ENCODE assay signal across 10 cellular contexts in genomic region chr11:35235944-35236666, GRCh38.
DNase-seq lines count a peak whose midpoint lies in the region; ATAC-seq and TF ChIP-seq lines count a peak whose summit lies in the region.
"Had no signal": no experiment of that assay in that cellular context is flagged by ENCODE, and none has a peak within 500 bp of the region (broad histone marks: within the 10 kb centered on the region; RNA-seq: fewer than 3 reads in every experiment).

No MANE protein-coding gene starts in this region.

- no peak for TF ChIP-seq POLR2A in HCT116 (IDR thresholded peaks at IDR 0.05; ENCODE audit: borderline replicate concordance, extremely low read depth, insufficient read depth, insufficient read length)

- no peak overlapping the region for H3K4me3 Mint-ChIP-seq in neural progenitor cell

- no peak for TF ChIP-seq RAD21 in HCT116 (IDR thresholded peaks at IDR 0.05; ENCODE audit: low read depth)

- H3K4me1 ChIP-seq in HCT116 (ENCODE audit: control insufficient read depth in 1 of 2, insufficient read depth in 2 of 2, low read length in 2 of 2), result peaks cover 26 to 39% of the 10 kb centered on the region in 2 experiments
- peaks cover 19% of the 10 kb centered on the region for H3K4me1 ChIP-seq in mammary epithelial cell (ENCODE audit: insufficient read depth, low read length)
- H3K4me1 ChIP-seq in neural progenitor cell, result peaks cover 3% of the 10 kb centered on the region
- H3K4me1 ChIP-seq: tibial nerve had no signal

- POLR2A ChIA-PET in HCT116 (lab: Charles Lee), result interaction anchor here (0.9 to 1.3 kb wide), 2 partner anchors 9 to 10 kb away, joined by 3 read pairs; no protein-coding TSS in a partner anchor

- CTCF ChIA-PET in HCT116 (lab: Charles Lee) (interaction anchor here (0.7 to 1.1 kb wide), 4 partner anchors 69 to 310 kb away, joined by 3 to 4 read pairs (median 3); no protein-coding TSS in a partner anchor), mammary epithelial cell (lab: Charles Lee; ENCODE audit: low non-redundant PET) (interaction anchor here (0.6 to 0.7 kb wide), 3 partner anchors 10 to 310 kb away, joined by 3 to 4 read pairs (median 4); no protein-coding TSS in a partner anchor)

- peaks cover 10% of the 10 kb centered on the region for H3K4me1 Mint-ChIP-seq in neural progenitor cell

- no peak for TF ChIP-seq CTCF in HCT116 (IDR thresholded peaks at IDR 0.05 in 2 of 3, conservative IDR thresholded peaks at IDR 0.05 in 1 of 3; ENCODE audit: borderline replicate concordance in 1 of 3, insufficient read depth in 1 of 3, low read depth in 2 of 3, low read length in 2 of 3)
- TF ChIP-seq CTCF in mammary epithelial cell (conservative IDR thresholded peaks at IDR 0.05 in 1 of 2, IDR thresholded peaks at IDR 0.05 in 1 of 2; ENCODE audit: extremely low read depth in 1 of 2, insufficient read depth in 1 of 2, low read depth in 1 of 2, low read length in 2 of 2), result no peak
- TF ChIP-seq CTCF in neural progenitor cell (IDR thresholded peaks at IDR 0.05), result no peak

- H3K36me3 Mint-ChIP-seq in neural progenitor cell, result no peaks in the 10 kb centered on the region

- intact Hi-C loops in HCT116 (cut with micrococcal nuclease) (loop anchor here (5.0 kb wide), 2 partner anchors 99 to 156 kb away; partner anchors contain the start of gene CD44), mammary epithelial cell (cut with micrococcal nuclease) (loop anchor here (5.0 kb wide), 1 partner anchor 156 kb away; no protein-coding TSS in a partner anchor)

- no peak overlapping the region for H3K27ac Mint-ChIP-seq in neural progenitor cell

- H3K4me3 ChIP-seq in HCT116 (replicated peaks in 1 of 2; ENCODE audit: low read depth in 1 of 2, low read length in 2 of 2) (no peak overlapping the region), mammary epithelial cell (replicated peaks in 1 of 3; ENCODE audit: insufficient read depth in 1 of 3, low read depth in 2 of 3, low read length in 3 of 3) (no peak overlapping the region), neural progenitor cell (no peak overlapping the region)
- H3K4me3 ChIP-seq: tibial nerve had no signal

- BruUV-seq in HCT116 (replicated peaks; lab: Mats Ljungman, UMichigan), result no TSS peak
- BruUV-seq in mammary epithelial cell (replicated peaks; lab: Mats Ljungman, UMichigan), result no TSS peak

- H3K9ac ChIP-seq in HCT116 (ENCODE audit: low read length) (no peak overlapping the region), mammary epithelial cell (ENCODE audit: insufficient read depth, low read length) (no peak overlapping the region), neural progenitor cell (no peak overlapping the region)

- H3K79me2 ChIP-seq in HCT116 (ENCODE audit: insufficient read depth, low read length), result no peaks in the 10 kb centered on the region
- H3K79me2 ChIP-seq in mammary epithelial cell (ENCODE audit: insufficient read depth, low read length), result no peaks in the 10 kb centered on the region
- no peaks in the 10 kb centered on the region for H3K79me2 ChIP-seq in neural progenitor cell (ENCODE audit: low read depth)

- peak overlapping the region; percentile 21; the same call in 1 of the 2 replicates for H3K27ac ChIP-seq in HCT116 (ENCODE audit: low read depth, low read length)
- no peak overlapping the region for H3K27ac ChIP-seq in mammary epithelial cell (ENCODE audit: insufficient read depth, low read depth, low read length)
- no peak overlapping the region for H3K27ac ChIP-seq in neural progenitor cell
- H3K27ac ChIP-seq: tibial nerve, VCaP had no signal

- WGBS in mammary epithelial cell (ENCODE audit: low coverage, missing lambda C conversion rate), result 43% methylated on average over 4 of the region's 4 CpGs

- no peaks in the 10 kb centered on the region for H3K9me3 ChIP-seq in HCT116 (ENCODE audit: control insufficient read depth in 1 of 2, insufficient read depth in 1 of 2, low read depth in 1 of 2, low read length in 2 of 2)
- H3K9me3 ChIP-seq in mammary epithelial cell (replicated peaks; ENCODE audit: insufficient read depth, low read length), result no peaks in the 10 kb centered on the region
- no peaks in the 10 kb centered on the region for H3K9me3 ChIP-seq in neural progenitor cell (ENCODE audit: low read depth)

- dilution Hi-C loops in mammary epithelial cell (cut with HindIII; ENCODE audit: low sequenced_read_pairs), result no loop called here

- peaks cover 5% of the 10 kb centered on the region for H3K27me3 Mint-ChIP-seq in neural progenitor cell (ENCODE audit: insufficient read depth, low read depth)

- no peaks in the 10 kb centered on the region for H3K27me3 ChIP-seq in HCT116 (ENCODE audit: insufficient read depth, low read length)
- H3K27me3 ChIP-seq in mammary epithelial cell (ENCODE audit: insufficient read depth, low read length), result no peaks in the 10 kb centered on the region
- H3K27me3 ChIP-seq in neural progenitor cell, result no peaks in the 10 kb centered on the region
- H3K27me3 ChIP-seq: tibial nerve had no signal

- H3K4me2 ChIP-seq in HCT116 (ENCODE audit: low read length) (peak overlapping the region; percentile 38), mammary epithelial cell (ENCODE audit: insufficient read depth, low read depth, low read length) (no peak overlapping the region), neural progenitor cell (no peak overlapping the region)

- 0 out of 4 replicates have a peak, but pooled peaks cover 0 to 3% of the 10 kb centered on the region in 2 experiments for H3K36me3 ChIP-seq in HCT116 (ENCODE audit: control insufficient read depth in 1 of 2, insufficient read depth in 2 of 2, low read length in 2 of 2)
- peaks cover 6% of the 10 kb centered on the region for H3K36me3 ChIP-seq in mammary epithelial cell (ENCODE audit: insufficient read depth, low read length)
- H3K36me3 ChIP-seq in neural progenitor cell, result no peaks in the 10 kb centered on the region

- ATAC-seq in HCT116 (peak; percentile 51; the same call in 1 of the 2 replicates), HG02610 (IDR thresholded peaks at IDR 0.05; ENCODE audit: unreplicated experiment) (no peak), GM19455 (IDR thresholded peaks at IDR 0.05; ENCODE audit: unreplicated experiment) (no peak)

- DNase-seq in HCT116 (ENCODE audit: low read depth, low spot score), result peak; percentile 61
- peak; percentile 50 for DNase-seq in activated CD4-positive, alpha-beta T cell treated with anti-CD3 and anti-CD28 coated beads for 1 hour
- DNase-seq in mammary epithelial cell, result peak; percentile 89
- peak; percentile 58 for DNase-seq in stimulated activated CD4-positive, alpha-beta T cell treated with anti-CD3 and anti-CD28 coated beads, Interleukin-4, amount 100 ng/mL, for 24 hours
- DNase-seq in NCI-H510A (lab: John Stamatoyannopoulos, UW), result no peak
- DNase-seq in neural progenitor cell (ENCODE audit: low spot score), result no peak

- in situ Hi-C loops in mammary epithelial cell (cut with MboI; ENCODE audit: low sequenced_read_pairs in 2 of 2), result no loop called here

- H3F3A ChIP-seq in neural progenitor cell (ENCODE audit: low read depth), result no peaks in the 10 kb centered on the region

- no peaks in the 10 kb centered on the region for H4K20me1 ChIP-seq in HCT116 (ENCODE audit: insufficient read depth)
- no peaks in the 10 kb centered on the region for H4K20me1 ChIP-seq in mammary epithelial cell (ENCODE audit: insufficient read depth, low read length)
- H4K20me1 ChIP-seq in neural progenitor cell (ENCODE audit: low read depth), result no peaks in the 10 kb centered on the region

- RAD21 ChIA-PET in HCT116 (lab: Charles Lee; ENCODE audit: low non-redundant PET in 1 of 2, low total read pairs in 2 of 2, uncharacterized antibody in 2 of 2, unreplicated experiment in 2 of 2), result interaction anchor here in 1 of 2 experiments (1.2 kb wide), 1 partner anchor 154 kb away, joined by 4 read pairs; no protein-coding TSS in a partner anchor

- peaks cover 5% of the 10 kb centered on the region for H3K9me3 Mint-ChIP-seq in neural progenitor cell

- no peak overlapping the region for H2AFZ ChIP-seq in HCT116 (ENCODE audit: low read depth, low read length, poor library complexity, severe bottlenecking)
- H2AFZ ChIP-seq in mammary epithelial cell (ENCODE audit: low read depth, low read length), result no peak overlapping the region
- no peak overlapping the region for H2AFZ ChIP-seq in neural progenitor cell (replicated peaks)

- H3K9me2 ChIP-seq in HCT116 (ENCODE audit: insufficient read depth), result no peaks in the 10 kb centered on the region

TF ChIP-seq in HCT116, 20 proteins besides CTCF, POLR2A, EP300 and RAD21 (continues in another document):
- TF ChIP-seq SP1 (IDR thresholded peaks at IDR 0.05; ENCODE audit: low read depth) (peak; percentile 33), CBX3 (IDR thresholded peaks at IDR 0.05; ENCODE audit: low read depth) (0 out of 2 replicates have a peak, but pooled peaks have one; percentile 23), EZH2 (IDR thresholded peaks at IDR 0.05) (no peak), ZNF274 (IDR thresholded peaks at IDR 0.05; ENCODE audit: low read depth, low read length) (no peak), JUND (IDR thresholded peaks at IDR 0.05) (peak; percentile 41), TCF7L2 (IDR thresholded peaks at IDR 0.05; ENCODE audit: borderline replicate concordance, extremely low read depth, insufficient read depth, insufficient read length) (peak; percentile 95), POLR2AphosphoS5 (IDR thresholded peaks at IDR 0.05; ENCODE audit: low read depth, low read length) (no peak), MAX (IDR thresholded peaks at IDR 0.05) (0 out of 2 replicates have a peak, but pooled peaks have one; percentile 7), FOSL1 (IDR thresholded peaks at IDR 0.05; ENCODE audit: low read depth) (no peak; the same call in 1 of the 2 replicates)
- TF ChIP-seq, protein P1, sequence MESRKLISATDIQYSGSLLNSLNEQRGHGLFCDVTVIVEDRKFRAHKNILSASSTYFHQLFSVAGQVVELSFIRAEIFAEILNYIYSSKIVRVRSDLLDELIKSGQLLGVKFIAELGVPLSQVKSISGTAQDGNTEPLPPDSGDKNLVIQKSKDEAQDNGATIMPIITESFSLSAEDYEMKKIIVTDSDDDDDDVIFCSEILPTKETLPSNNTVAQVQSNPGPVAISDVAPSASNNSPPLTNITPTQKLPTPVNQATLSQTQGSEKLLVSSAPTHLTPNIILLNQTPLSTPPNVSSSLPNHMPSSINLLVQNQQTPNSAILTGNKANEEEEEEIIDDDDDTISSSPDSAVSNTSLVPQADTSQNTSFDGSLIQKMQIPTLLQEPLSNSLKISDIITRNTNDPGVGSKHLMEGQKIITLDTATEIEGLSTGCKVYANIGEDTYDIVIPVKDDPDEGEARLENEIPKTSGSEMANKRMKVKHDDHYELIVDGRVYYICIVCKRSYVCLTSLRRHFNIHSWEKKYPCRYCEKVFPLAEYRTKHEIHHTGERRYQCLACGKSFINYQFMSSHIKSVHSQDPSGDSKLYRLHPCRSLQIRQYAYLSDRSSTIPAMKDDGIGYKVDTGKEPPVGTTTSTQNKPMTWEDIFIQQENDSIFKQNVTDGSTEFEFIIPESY (IDR thresholded peaks at IDR 0.05; ENCODE audit: extremely low read depth, insufficient replicate concordance, low read length), result no peak

Comparison
In these comparisons a context has a peak if more than half of its experiments do, and no peak if none do; other contexts are left out.
1. DNase-seq: peak in HCT116 (single experiment), activated CD4-positive, alpha-beta T cell treated with anti-CD3 and anti-CD28 coated beads for 1 hour (single experiment), mammary epithelial cell (single experiment) and stimulated activated CD4-positive, alpha-beta T cell treated with anti-CD3 and anti-CD28 coated beads, Interleukin-4, amount 100 ng/mL, for 24 hours (single experiment); none in NCI-H510A (single experiment) and neural progenitor cell (single experiment).